18 cellular contexts compared by ENCODE assay signal in the genomic region with DNA sequence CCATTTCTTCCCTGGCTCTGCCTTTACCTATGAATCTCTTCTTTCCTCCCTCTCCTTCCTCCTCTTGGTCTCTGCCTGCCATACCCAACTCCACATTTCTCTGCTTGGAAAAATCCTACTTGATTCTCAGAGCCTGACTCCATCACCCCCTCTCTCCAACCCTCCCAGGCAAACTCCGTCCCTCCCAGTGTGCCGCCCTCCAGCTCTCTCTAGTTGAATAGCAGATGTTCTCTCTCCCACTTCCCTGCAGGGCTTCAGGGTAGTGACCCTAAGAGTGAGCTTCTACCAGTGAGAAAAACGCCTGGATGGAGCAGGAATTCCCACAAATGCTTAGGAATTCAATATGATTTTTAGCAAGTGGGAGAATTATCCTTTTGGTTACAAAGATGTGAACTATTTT.
"Had no signal": no experiment of that assay in that cellular context is flagged by ENCODE, and none has a peak within 500 bp of the region (broad histone marks: within the 10 kb centered on the region; RNA-seq: fewer than 3 reads in every experiment).

No MANE protein-coding gene starts in this region.

- DNase-seq: activated CD4-positive, alpha-beta T cell treated with anti-CD3 and anti-CD28 coated beads, Interleukin-2, amount 50 U/mL, for 1 hour; activated CD4-positive, CD25-positive, alpha-beta regulatory T cell; activated CD8-positive, alpha-beta memory T cell treated with anti-CD3 and anti-CD28 coated beads for 24 hours; activated CD8-positive, alpha-beta memory T cell treated with anti-CD3 and anti-CD28 coated beads, Interleukin-2, amount 50 U/mL, for 48 hours; activated naive CD4-positive, alpha-beta T cell treated with Interleukin-2 at 50 U/mL for 16 hours; aorta; brain microvascular endothelial cell; gastrocnemius medialis; left lung; pancreas; right lobe of liver; small intestine; stimulated activated CD4-positive, alpha-beta T cell treated with anti-CD3 and anti-CD28 coated beads, Interleukin-4, amount 100 ng/mL, for 1 hour; SW 1271; testis; upper lobe of left lung had no signal

- H3K36me3 ChIP-seq: brain microvascular endothelial cell, gastrocnemius medialis, left lung, pancreas, right lobe of liver, upper lobe of left lung had no signal

- H3K27ac ChIP-seq: brain microvascular endothelial cell, gastrocnemius medialis, pancreas, testis, upper lobe of left lung had no signal

- H3K9me3 ChIP-seq: gastrocnemius medialis, left lung, pancreas, right lobe of liver, testis, upper lobe of left lung had no signal

- H3K27me3 ChIP-seq: brain microvascular endothelial cell, gastrocnemius medialis, left lung, pancreas, right lobe of liver, testis, upper lobe of left lung had no signal

- H3K4me3 ChIP-seq: coronary artery, gastrocnemius medialis, left lung, pancreas, right lobe of liver, testis, upper lobe of left lung had no signal

- ATAC-seq: esophagus mucosa, gastrocnemius medialis, left lung, pancreas had no signal

- H3K4me1 ChIP-seq: right lobe of liver had no signal
